Comparison of ENCODE assay signal across 8 cellular contexts in genomic region chr3:50616003-50616769, GRCh38. TPM values are rescaled to one million over a fixed set of nuclear protein-coding genes. Genes with fewer than 3 reads are reported as not detected.
DNase-seq lines count a peak whose midpoint lies in the region; ATAC-seq, FAIRE-seq and TF ChIP-seq lines count a peak whose summit lies in the region.

No MANE protein-coding gene starts in this region.

- peak overlapping the region; percentile 93 for H3K4me3 Mint-ChIP-seq in neural crest cell

- TF ChIP-seq CTCF in D721Med (IDR thresholded peaks at IDR 0.05; ENCODE audit: insufficient read depth, missing control alignments) (peak; percentile 98), foreskin keratinocyte (conservative IDR thresholded peaks at IDR 0.05) (peak; percentile 99), neural crest cell (conservative IDR thresholded peaks at IDR 0.05) (peak; percentile 99)

- H3K27me3 ChIP-seq in MG63 (no peaks in the 10 kb centered on the region), SJCRH30 (no peaks in the 10 kb centered on the region), foreskin keratinocyte (no peaks in the 10 kb centered on the region)

- DNase-seq in D721Med (ENCODE audit: insufficient read length, low spot score) (peak; percentile 72), MG63 (peak; percentile 62), SJCRH30 (peak; percentile 74 to 86), foreskin keratinocyte (peak; percentile 42 to 68), neural crest cell (ENCODE audit: low read depth, low spot score) (peak; percentile 78), substantia nigra (lab: John Stamatoyannopoulos, UW) (peak in 46 of 49 donors; percentile 17 to 83 (median 68))
- DNase-seq in activated gamma-delta T cell treated with anti-CD3 and anti-CD28 coated beads, Interleukin-2, amount 50 U/mL, for 16 hours (ENCODE audit: low read depth), result peak; percentile 71

- H3K4me3 ChIP-seq in MG63 (peak overlapping the region; percentile 72), SJCRH30 (peak overlapping the region; percentile 75)

- no peaks in the 10 kb centered on the region for H3K9me3 Mint-ChIP-seq in neural crest cell

- no peaks in the 10 kb centered on the region for H3K36me3 ChIP-seq in MG63
- H3K36me3 ChIP-seq in SJCRH30, result no peaks in the 10 kb centered on the region

- ATAC-seq in GM21717 (IDR thresholded peaks at IDR 0.05; ENCODE audit: unreplicated experiment) (peak; percentile 33), foreskin keratinocyte (peak; percentile 44)

- H3K4me1 Mint-ChIP-seq in neural crest cell, result peaks cover 29% of the 10 kb centered on the region

- FAIRE-seq in D721Med (lab: Jason Lieb, UNC), result peak; percentile 38

- H3K9me3 ChIP-seq in MG63 (no peaks in the 10 kb centered on the region), SJCRH30 (replicated peaks) (no peaks in the 10 kb centered on the region)

- H3K36me3 Mint-ChIP-seq in neural crest cell (ENCODE audit: low read depth), result no peaks in the 10 kb centered on the region

- H3K27me3 Mint-ChIP-seq in neural crest cell (ENCODE audit: low read depth), result peaks cover 9% of the 10 kb centered on the region

- H3K27ac Mint-ChIP-seq in neural crest cell (ENCODE audit: unreplicated experiment), result no peak overlapping the region

- H3K4me1 ChIP-seq in SJCRH30 (peaks cover 3% of the 10 kb centered on the region), foreskin keratinocyte (no peaks in the 10 kb centered on the region)

- H3K27ac ChIP-seq in SJCRH30, result no peak overlapping the region
- H3K27ac ChIP-seq in foreskin keratinocyte, result no peak overlapping the region
- peak overlapping the region; percentile 72 for H3K27ac ChIP-seq in substantia nigra (ENCODE audit: low read depth, low read length, poor library complexity, severe bottlenecking)

RNA-seq across cellular contexts. Expression of gene MAPKAPK3, which starts 0.8 kb away (rescaled TPM):
- 23.7 and 33.4 TPM in 2 replicates for total RNA-seq in MG63 (2014; rRNA removed; shearing (Covaris generic); ENCODE audit: low replicate concordance)
- 24.1 and 24.2 TPM in 2 replicates for total RNA-seq in SJCRH30 (2014; rRNA removed; shearing (Covaris generic))
- 115 and 118 TPM in 2 replicates for total RNA-seq in foreskin keratinocyte
- 104 and 110 TPM in 2 replicates for polyA plus RNA-seq in foreskin keratinocyte
- 37.0 and 38.8 TPM in 2 replicates for total RNA-seq in neural crest cell

RNA-seq across cellular contexts. Expression of gene CISH, which starts 4.6 kb away (rescaled TPM):
- total RNA-seq in MG63 (2014; rRNA removed; shearing (Covaris generic); ENCODE audit: low replicate concordance), result 0.20 TPM in 1 of 2 replicates, not detected in the other
- 8.4 and 8.6 TPM in 2 replicates for total RNA-seq in SJCRH30 (2014; rRNA removed; shearing (Covaris generic))
- total RNA-seq in foreskin keratinocyte (5.7 and 6.2 TPM in 2 replicates), neural crest cell (8.1 and 8.6 TPM in 2 replicates)
- polyA plus RNA-seq in foreskin keratinocyte, result 5.9 and 7.3 TPM in 2 replicates

RNA-seq across cellular contexts. Expression of gene HEMK1, which starts 46.9 kb away (rescaled TPM):
- 4.3 and 23.3 TPM in 2 replicates for total RNA-seq in MG63 (2014; rRNA removed; shearing (Covaris generic); ENCODE audit: low replicate concordance)
- total RNA-seq in SJCRH30 (2014; rRNA removed; shearing (Covaris generic)), result 6.2 and 6.3 TPM in 2 replicates
- total RNA-seq in foreskin keratinocyte (20.5 and 24.5 TPM in 2 replicates), neural crest cell (22.8 and 22.9 TPM in 2 replicates)
- 23.5 and 26.5 TPM in 2 replicates for polyA plus RNA-seq in foreskin keratinocyte

RNA-seq across cellular contexts. Expression of gene C3orf18, which starts 48.6 kb away (rescaled TPM):
- 5.0 and 20.1 TPM in 2 replicates for total RNA-seq in MG63 (2014; rRNA removed; shearing (Covaris generic); ENCODE audit: low replicate concordance)
- 1.1 and 2.4 TPM in 2 replicates for total RNA-seq in SJCRH30 (2014; rRNA removed; shearing (Covaris generic))
- 5.0 and 5.4 TPM in 2 replicates for total RNA-seq in foreskin keratinocyte
- polyA plus RNA-seq in foreskin keratinocyte, result 3.8 and 4.0 TPM in 2 replicates
- 12.7 and 13.1 TPM in 2 replicates for total RNA-seq in neural crest cell

RNA-seq across cellular contexts. Expression of gene DOCK3, which starts 58.5 kb away (rescaled TPM):
- total RNA-seq in MG63 (2014; rRNA removed; shearing (Covaris generic); ENCODE audit: low replicate concordance), result 0.26 TPM in 1 of 2 replicates, not detected in the other
- total RNA-seq in SJCRH30 (2014; rRNA removed; shearing (Covaris generic)), result 0.08 TPM in 2 replicates
- total RNA-seq in foreskin keratinocyte (0.03 and 0.04 TPM in 2 replicates), neural crest cell (5.0 and 5.4 TPM in 2 replicates)
- 0.02 TPM in 2 replicates for polyA plus RNA-seq in foreskin keratinocyte
